8 cellular contexts compared by ENCODE assay signal in genomic region chr1:78619446-78619802, GRCh38. TPM values are rescaled to one million over a fixed set of nuclear protein-coding genes. Genes with fewer than 3 reads are reported as not detected.
DNase-seq lines count a peak whose midpoint lies in the region; ATAC-seq and TF ChIP-seq lines count a peak whose summit lies in the region.

No MANE protein-coding gene starts in this region.

- BruUV-seq in OCI-LY7 (replicated peaks; lab: Mats Ljungman, UMichigan): no TSS peak

- H4K20me1 ChIP-seq in OCI-LY7 (ENCODE audit: insufficient read depth, low read length): no peaks in the 10 kb centered on the region

- H3K9ac ChIP-seq in stomach smooth muscle (ENCODE audit: low read length in 2 of 2): peak overlapping the region in 1 of 2 donors; percentile 56

- no peak overlapping the region for H3K4me2 ChIP-seq in OCI-LY7 (ENCODE audit: low read length)

- TF ChIP-seq CTCF in AG04450 (IDR thresholded peaks at IDR 0.05; ENCODE audit: low read depth, low read length): no peak
- no peak for TF ChIP-seq CTCF in Peyer's patch (IDR thresholded peaks at IDR 0.05)
- TF ChIP-seq CTCF in foreskin fibroblast (IDR thresholded peaks at IDR 0.05; ENCODE audit: low read depth, low read length): no peak
- no peak for TF ChIP-seq CTCF in OCI-LY7 (conservative IDR thresholded peaks at IDR 0.05; ENCODE audit: low read length)

- CTCF ChIA-PET in AG04450 (lab: Charles Lee) (interaction anchor here (0.5 to 2.0 kb wide), 8 partner anchors 12 to 505 kb away, joined by 3 to 21 read pairs (median 4); no protein-coding TSS in a partner anchor), OCI-LY7 (lab: Charles Lee; ENCODE audit: unreplicated experiment) (no interaction called here)

- ATAC-seq in GM21367 (IDR thresholded peaks at IDR 0.05; ENCODE audit: unreplicated experiment) (peak; percentile 0), HG03159 (IDR thresholded peaks at IDR 0.05; ENCODE audit: unreplicated experiment) (no peak)

- intact Hi-C loops in OCI-LY7 (cut with micrococcal nuclease; ENCODE audit: unreplicated experiment): no loop called here

- POLR2A ChIA-PET in AG04450 (lab: Yijun Ruan, JAX) (no interaction called here), OCI-LY7 (lab: Charles Lee) (no interaction called here)

- H3K27ac ChIP-seq in AG04450 (ENCODE audit: low read depth, low read length) (peak overlapping the region; percentile 11), Peyer's patch (peak overlapping the region; percentile 33 to 68 (median 59)), stomach smooth muscle (ENCODE audit: low read length) (peak overlapping the region; percentile 50), OCI-LY7 (ENCODE audit: low read depth, low read length, poor library complexity, severe bottlenecking) (no peak overlapping the region)

- H3K4me3 ChIP-seq in AG04450 (ENCODE audit: low read depth, low read length) (peak overlapping the region; percentile 50; the same call in 1 of the 2 replicates), Peyer's patch (peak overlapping the region in 1 of 4 donors; percentile 35), foreskin fibroblast (ENCODE audit: low read depth in 1 of 2, low read length in 2 of 2) (peak overlapping the region; percentile 18 to 42), stomach smooth muscle (ENCODE audit: low read length in 2 of 2) (peak overlapping the region; percentile 50 to 64), OCI-LY7 (ENCODE audit: low read depth, low read length, poor library complexity, severe bottlenecking) (no peak overlapping the region)

- H3K36me3 ChIP-seq in Peyer's patch: no peaks in the 10 kb centered on the region
- H3K36me3 ChIP-seq in stomach smooth muscle (ENCODE audit: control insufficient read depth in 2 of 2, insufficient read depth in 2 of 2, low read length in 2 of 2): no peaks in the 10 kb centered on the region
- no peaks in the 10 kb centered on the region for H3K36me3 ChIP-seq in OCI-LY7 (ENCODE audit: insufficient read depth, low read length)

- H3K27me3 ChIP-seq in AG04450 (ENCODE audit: control insufficient read depth, insufficient read depth, low read length): no peaks in the 10 kb centered on the region
- no peaks in the 10 kb centered on the region for H3K27me3 ChIP-seq in Peyer's patch
- H3K27me3 ChIP-seq in stomach smooth muscle (ENCODE audit: control insufficient read depth in 1 of 2, insufficient read depth in 2 of 2, low read length in 2 of 2): no peaks in the 10 kb centered on the region

- DNase-seq in AG04450 (ENCODE audit: low read depth, low spot score) (no peak), Peyer's patch (no peak), foreskin fibroblast (no peak), OCI-LY7 (ENCODE audit: low spot score) (no peak), NCI-H2107 (lab: John Stamatoyannopoulos, UW) (no peak)

- H3K9me3 ChIP-seq in AG04450 (ENCODE audit: control insufficient read depth, insufficient read depth, low read length): no peaks in the 10 kb centered on the region
- no peaks in the 10 kb centered on the region for H3K9me3 ChIP-seq in Peyer's patch
- no peaks in the 10 kb centered on the region for H3K9me3 ChIP-seq in stomach smooth muscle (ENCODE audit: control insufficient read depth in 2 of 2, low read length in 2 of 2)
- H3K9me3 ChIP-seq in OCI-LY7 (ENCODE audit: low read length): no peaks in the 10 kb centered on the region

- peaks cover 0 to 6% (median 4%) of the 10 kb centered on the region in 4 donors for H3K4me1 ChIP-seq in Peyer's patch
- H3K4me1 ChIP-seq in stomach smooth muscle (ENCODE audit: control insufficient read depth, insufficient read depth, low read length): peaks cover 9% of the 10 kb centered on the region
- no peaks in the 10 kb centered on the region for H3K4me1 ChIP-seq in OCI-LY7 (ENCODE audit: insufficient read depth, low read length, poor library complexity, severe bottlenecking)

- no peaks in the 10 kb centered on the region for H3K9me2 ChIP-seq in OCI-LY7 (ENCODE audit: insufficient read depth, low read length)

- H3K79me2 ChIP-seq in OCI-LY7 (ENCODE audit: insufficient read depth, low read depth, low read length): no peaks in the 10 kb centered on the region

- H2AFZ ChIP-seq in OCI-LY7 (ENCODE audit: low read length): no peak overlapping the region

- TF ChIP-seq POLR2A in Peyer's patch (IDR thresholded peaks at IDR 0.05): no peak

RNA-seq across cellular contexts. Expression of gene IFI44L, which starts 0.8 kb away (rescaled TPM):
- 0.86 and 1.1 TPM in 2 replicates for polyA plus RNA-seq in AG04450 (2011; rRNA removed)
- 0.18 and 1.0 TPM in 2 replicates for polyA minus RNA-seq in AG04450 (2011; rRNA and poly(A)+ RNA removed)
- 10 to 100 TPM in 1 of 4 donors, 1 to 10 TPM in 2, under 1 TPM in 1; 0.38 to 11.6 (median 2.9) TPM for total RNA-seq in Peyer's patch
- total RNA-seq in OCI-LY7 (2014; rRNA removed; shearing (Covaris generic)): not detected in 2 replicates
- not detected in 2 replicates for total RNA-seq in OCI-LY7 (2022)

RNA-seq across cellular contexts. Expression of gene IFI44, which starts 30.2 kb away (rescaled TPM):
- polyA plus RNA-seq in AG04450 (2011; rRNA removed): 4.3 and 6.0 TPM in 2 replicates
- 0.92 and 2.1 TPM in 2 replicates for polyA minus RNA-seq in AG04450 (2011; rRNA and poly(A)+ RNA removed)
- total RNA-seq in Peyer's patch (10 to 100 TPM in 3 of 4 donors, 1 to 10 TPM in 1; 3.9 to 67.7 (median 12.4) TPM), OCI-LY7 (2022) (not detected in 2 replicates)
- not detected in 2 replicates for total RNA-seq in OCI-LY7 (2014; rRNA removed; shearing (Covaris generic))
